In the genomic region with DNA sequence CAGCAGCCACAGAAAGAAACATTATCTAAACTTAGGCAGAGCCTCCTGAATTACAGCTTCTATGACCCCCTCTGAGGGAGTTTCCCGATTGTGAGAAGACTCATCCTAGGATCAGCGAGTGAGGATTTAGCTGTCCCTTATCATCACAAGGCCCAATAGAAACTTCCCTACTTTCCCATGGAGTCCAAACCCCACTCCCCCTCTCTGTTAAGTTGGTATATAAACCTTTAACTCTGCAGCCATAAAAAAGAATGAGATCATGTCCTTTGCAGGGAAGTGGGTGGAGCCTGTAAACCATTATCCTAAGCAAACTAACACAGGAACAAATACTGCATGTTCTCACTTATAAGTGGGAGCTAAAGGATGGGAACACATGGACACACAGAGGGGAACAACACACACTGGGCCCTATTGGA, we compare ENCODE assay signal across 1 cellular context.
TF ChIP-seq lines count a peak whose summit lies in the region.

No MANE protein-coding gene starts in this region.

TF ChIP-seq in K562, 482 proteins besides CTCF, POLR2A, EP300 and RAD21 (continued from another document and continues in another):
- TF ChIP-seq KAT7 (CRISPR knock-in tag; IDR thresholded peaks at IDR 0.05; ENCODE audit: borderline replicate concordance), result no peak
- TF ChIP-seq, protein P1, sequence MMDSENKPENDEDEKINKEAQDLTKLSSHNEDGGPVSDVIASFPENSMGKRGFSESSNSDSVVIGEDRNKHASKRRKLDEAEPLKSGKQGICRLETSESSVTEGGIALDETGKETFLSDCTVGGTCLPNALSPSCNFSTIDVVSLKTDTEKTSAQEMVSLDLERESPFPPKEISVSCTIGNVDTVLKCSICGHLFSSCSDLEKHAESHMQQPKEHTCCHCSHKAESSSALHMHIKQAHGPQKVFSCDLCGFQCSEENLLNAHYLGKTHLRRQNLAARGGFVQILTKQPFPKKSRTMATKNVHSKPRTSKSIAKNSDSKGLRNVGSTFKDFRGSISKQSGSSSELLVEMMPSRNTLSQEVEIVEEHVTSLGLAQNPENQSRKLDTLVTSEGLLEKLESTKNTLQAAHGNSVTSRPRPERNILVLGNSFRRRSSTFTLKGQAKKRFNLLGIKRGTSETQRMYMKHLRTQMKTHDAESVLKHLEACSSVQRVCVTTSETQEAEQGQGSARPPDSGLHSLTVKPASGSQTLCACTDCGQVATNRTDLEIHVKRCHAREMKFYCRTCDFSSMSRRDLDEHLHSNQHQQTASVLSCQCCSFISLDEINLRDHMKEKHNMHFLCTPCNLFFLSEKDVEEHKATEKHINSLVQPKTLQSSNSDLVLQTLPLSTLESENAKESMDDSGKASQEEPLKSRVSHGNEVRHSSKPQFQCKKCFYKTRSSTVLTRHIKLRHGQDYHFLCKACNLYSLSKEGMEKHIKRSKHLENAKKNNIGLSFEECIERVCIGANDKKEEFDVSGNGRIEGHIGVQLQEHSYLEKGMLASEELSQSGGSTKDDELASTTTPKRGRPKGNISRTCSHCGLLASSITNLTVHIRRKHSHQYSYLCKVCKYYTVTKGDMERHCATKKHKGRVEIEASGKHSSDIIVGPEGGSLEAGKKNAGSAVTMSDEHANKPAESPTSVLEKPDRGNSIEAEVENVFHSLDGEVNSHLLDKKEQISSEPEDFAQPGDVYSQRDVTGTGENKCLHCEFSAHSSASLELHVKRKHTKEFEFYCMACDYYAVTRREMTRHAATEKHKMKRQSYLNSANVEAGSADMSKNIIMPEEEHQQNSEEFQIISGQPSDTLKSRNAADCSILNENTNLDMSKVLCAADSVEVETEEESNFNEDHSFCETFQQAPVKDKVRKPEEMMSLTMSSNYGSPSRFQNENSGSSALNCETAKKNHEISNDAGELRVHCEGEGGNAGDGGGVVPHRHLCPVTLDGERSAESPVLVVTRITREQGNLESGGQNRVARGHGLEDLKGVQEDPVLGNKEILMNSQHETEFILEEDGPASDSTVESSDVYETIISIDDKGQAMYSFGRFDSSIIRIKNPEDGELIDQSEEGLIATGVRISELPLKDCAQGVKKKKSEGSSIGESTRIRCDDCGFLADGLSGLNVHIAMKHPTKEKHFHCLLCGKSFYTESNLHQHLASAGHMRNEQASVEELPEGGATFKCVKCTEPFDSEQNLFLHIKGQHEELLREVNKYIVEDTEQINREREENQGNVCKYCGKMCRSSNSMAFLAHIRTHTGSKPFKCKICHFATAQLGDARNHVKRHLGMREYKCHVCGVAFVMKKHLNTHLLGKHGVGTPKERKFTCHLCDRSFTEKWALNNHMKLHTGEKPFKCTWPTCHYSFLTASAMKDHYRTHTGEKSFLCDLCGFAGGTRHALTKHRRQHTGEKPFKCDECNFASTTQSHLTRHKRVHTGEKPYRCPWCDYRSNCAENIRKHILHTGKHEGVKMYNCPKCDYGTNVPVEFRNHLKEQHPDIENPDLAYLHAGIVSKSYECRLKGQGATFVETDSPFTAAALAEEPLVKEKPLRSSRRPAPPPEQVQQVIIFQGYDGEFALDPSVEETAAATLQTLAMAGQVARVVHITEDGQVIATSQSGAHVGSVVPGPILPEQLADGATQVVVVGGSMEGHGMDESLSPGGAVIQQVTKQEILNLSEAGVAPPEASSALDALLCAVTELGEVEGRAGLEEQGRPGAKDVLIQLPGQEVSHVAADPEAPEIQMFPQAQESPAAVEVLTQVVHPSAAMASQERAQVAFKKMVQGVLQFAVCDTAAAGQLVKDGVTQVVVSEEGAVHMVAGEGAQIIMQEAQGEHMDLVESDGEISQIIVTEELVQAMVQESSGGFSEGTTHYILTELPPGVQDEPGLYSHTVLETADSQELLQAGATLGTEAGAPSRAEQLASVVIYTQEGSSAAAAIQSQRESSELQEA (IDR thresholded peaks at IDR 0.05; ENCODE audit: low read depth), result no peak
- TF ChIP-seq HMG20A (CRISPR knock-in tag; conservative IDR thresholded peaks at IDR 0.05), result no peak
- TF ChIP-seq ZNF384 (IDR thresholded peaks at IDR 0.05; ENCODE audit: low read depth, low read length), result no peak
- TF ChIP-seq RFX7 (CRISPR knock-in tag; IDR thresholded peaks at IDR 0.05), result no peak
- TF ChIP-seq ZNF766 (CRISPR knock-in tag; conservative IDR thresholded peaks at IDR 0.05), result peak; percentile 81
- TF ChIP-seq NCOA4 (IDR thresholded peaks at IDR 0.05; ENCODE audit: partially characterized antibody), result no peak
- TF ChIP-seq, protein P2, sequence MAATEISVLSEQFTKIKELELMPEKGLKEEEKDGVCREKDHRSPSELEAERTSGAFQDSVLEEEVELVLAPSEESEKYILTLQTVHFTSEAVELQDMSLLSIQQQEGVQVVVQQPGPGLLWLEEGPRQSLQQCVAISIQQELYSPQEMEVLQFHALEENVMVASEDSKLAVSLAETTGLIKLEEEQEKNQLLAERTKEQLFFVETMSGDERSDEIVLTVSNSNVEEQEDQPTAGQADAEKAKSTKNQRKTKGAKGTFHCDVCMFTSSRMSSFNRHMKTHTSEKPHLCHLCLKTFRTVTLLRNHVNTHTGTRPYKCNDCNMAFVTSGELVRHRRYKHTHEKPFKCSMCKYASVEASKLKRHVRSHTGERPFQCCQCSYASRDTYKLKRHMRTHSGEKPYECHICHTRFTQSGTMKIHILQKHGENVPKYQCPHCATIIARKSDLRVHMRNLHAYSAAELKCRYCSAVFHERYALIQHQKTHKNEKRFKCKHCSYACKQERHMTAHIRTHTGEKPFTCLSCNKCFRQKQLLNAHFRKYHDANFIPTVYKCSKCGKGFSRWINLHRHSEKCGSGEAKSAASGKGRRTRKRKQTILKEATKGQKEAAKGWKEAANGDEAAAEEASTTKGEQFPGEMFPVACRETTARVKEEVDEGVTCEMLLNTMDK (IDR thresholded peaks at IDR 0.05; ENCODE audit: borderline replicate concordance, insufficient read depth, low read depth, low read length, poor library complexity, severe bottlenecking), result no peak
- no peak for TF ChIP-seq FOSL1 (tag; conservative IDR thresholded peaks at IDR 0.05)
- TF ChIP-seq ZNF639 (CRISPR knock-in tag; conservative IDR thresholded peaks at IDR 0.05 in 1 of 2, IDR thresholded peaks at IDR 0.05 in 1 of 2), result no peak
- TF ChIP-seq PRPF4 (IDR thresholded peaks at IDR 0.05; ENCODE audit: insufficient read depth, low read depth, low read length, poor library complexity, severe bottlenecking), result no peak
- peak; percentile 81 for TF ChIP-seq ATF7 (IDR thresholded peaks at IDR 0.05)
- no peak for TF ChIP-seq DACH1 (IDR thresholded peaks at IDR 0.05; ENCODE audit: partially characterized antibody)
- TF ChIP-seq TAF7 (tag; IDR thresholded peaks at IDR 0.05), result no peak
- TF ChIP-seq, protein P3, sequence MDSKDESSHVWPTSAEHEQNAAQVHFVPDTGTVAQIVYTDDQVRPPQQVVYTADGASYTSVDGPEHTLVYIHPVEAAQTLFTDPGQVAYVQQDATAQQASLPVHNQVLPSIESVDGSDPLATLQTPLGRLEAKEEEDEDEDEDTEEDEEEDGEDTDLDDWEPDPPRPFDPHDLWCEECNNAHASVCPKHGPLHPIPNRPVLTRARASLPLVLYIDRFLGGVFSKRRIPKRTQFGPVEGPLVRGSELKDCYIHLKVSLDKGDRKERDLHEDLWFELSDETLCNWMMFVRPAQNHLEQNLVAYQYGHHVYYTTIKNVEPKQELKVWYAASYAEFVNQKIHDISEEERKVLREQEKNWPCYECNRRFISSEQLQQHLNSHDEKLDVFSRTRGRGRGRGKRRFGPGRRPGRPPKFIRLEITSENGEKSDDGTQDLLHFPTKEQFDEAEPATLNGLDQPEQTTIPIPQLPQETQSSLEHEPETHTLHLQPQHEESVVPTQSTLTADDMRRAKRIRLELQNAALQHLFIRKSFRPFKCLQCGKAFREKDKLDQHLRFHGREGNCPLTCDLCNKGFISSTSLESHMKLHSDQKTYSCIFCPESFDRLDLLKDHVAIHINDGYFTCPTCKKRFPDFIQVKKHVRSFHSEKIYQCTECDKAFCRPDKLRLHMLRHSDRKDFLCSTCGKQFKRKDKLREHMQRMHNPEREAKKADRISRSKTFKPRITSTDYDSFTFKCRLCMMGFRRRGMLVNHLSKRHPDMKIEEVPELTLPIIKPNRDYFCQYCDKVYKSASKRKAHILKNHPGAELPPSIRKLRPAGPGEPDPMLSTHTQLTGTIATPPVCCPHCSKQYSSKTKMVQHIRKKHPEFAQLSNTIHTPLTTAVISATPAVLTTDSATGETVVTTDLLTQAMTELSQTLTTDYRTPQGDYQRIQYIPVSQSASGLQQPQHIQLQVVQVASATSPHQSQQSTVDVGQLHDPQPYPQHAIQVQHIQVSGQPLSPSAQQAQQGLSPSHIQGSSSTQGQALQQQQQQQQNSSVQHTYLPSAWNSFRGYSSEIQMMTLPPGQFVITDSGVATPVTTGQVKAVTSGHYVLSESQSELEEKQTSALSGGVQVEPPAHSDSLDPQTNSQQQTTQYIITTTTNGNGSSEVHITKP (IDR thresholded peaks at IDR 0.05; ENCODE audit: partially characterized antibody), result peak; percentile 46
- no peak for TF ChIP-seq ZNF75A (CRISPR knock-in tag; IDR thresholded peaks at IDR 0.05)
- TF ChIP-seq CBFA2T2 (conservative IDR thresholded peaks at IDR 0.05), result no peak
- no peak for TF ChIP-seq DDX20 (tag; IDR thresholded peaks at IDR 0.05; ENCODE audit: low read depth)
- TF ChIP-seq SRSF1 (IDR thresholded peaks at IDR 0.05; ENCODE audit: low read depth, low read length), result no peak
- peak; percentile 52 for TF ChIP-seq VEZF1 (CRISPR knock-in tag; IDR thresholded peaks at IDR 0.05)
- TF ChIP-seq DIDO1 (tag; IDR thresholded peaks at IDR 0.05; ENCODE audit: low read depth), result no peak
- no peak for TF ChIP-seq POLR3A (IDR thresholded peaks at IDR 0.05; ENCODE audit: borderline replicate concordance, extremely low read depth, insufficient read depth, insufficient read length)
- TF ChIP-seq ZNF507 (tag; conservative IDR thresholded peaks at IDR 0.05), result no peak
- no peak for TF ChIP-seq ZNF592 (IDR thresholded peaks at IDR 0.05)
- no peak for TF ChIP-seq THAP12 (CRISPR knock-in tag; IDR thresholded peaks at IDR 0.05)
